Comparison of ENCODE assay signal across 9 cellular contexts in genomic region chr1:177959793-177960515, GRCh38. TPM values are rescaled to one million over a fixed set of nuclear protein-coding genes. Genes with fewer than 3 reads are reported as not detected.
DNase-seq lines count a peak whose midpoint lies in the region; ATAC-seq, FAIRE-seq and TF ChIP-seq lines count a peak whose summit lies in the region.
"Had no signal": no experiment of that assay in that cellular context is flagged by ENCODE, and none has a peak within 500 bp of the region (broad histone marks: within the 10 kb centered on the region; RNA-seq: fewer than 3 reads in every experiment).

No MANE protein-coding gene starts in this region.

- H3K36me3 Mint-ChIP-seq in T-helper 2 cell treated with Interferon-gamma antibody and Interleukin-4, amounts not matched to agents 5 μg/mL and 100 μg/mL, for 36 hours (ENCODE audit: low read depth) = no peaks in the 10 kb centered on the region

- H3K9ac ChIP-seq in fibroblast of lung (ENCODE audit: insufficient read depth, low read length) = no peak overlapping the region
- H3K9ac ChIP-seq: BLaER1 had no signal

- no peak overlapping the region for H3K4me3 Mint-ChIP-seq in T-helper 2 cell treated with Interferon-gamma antibody and Interleukin-4, amounts not matched to agents 5 μg/mL and 100 μg/mL, for 36 hours

- no peaks in the 10 kb centered on the region for H3K27me3 Mint-ChIP-seq in T-helper 2 cell treated with Interferon-gamma antibody and Interleukin-4, amounts not matched to agents 5 μg/mL and 100 μg/mL, for 36 hours (ENCODE audit: low read depth)

- DNase-seq in NCI-H146 (lab: John Stamatoyannopoulos, UW) (peak; percentile 25), NCI-H146 treated with DMSO at 0.1 percent for 48 hours (lab: John Stamatoyannopoulos, UW; ENCODE audit: unreplicated experiment) (no peak), OCI-M1 (lab: John Stamatoyannopoulos, UW) (peak; percentile 28), fibroblast of lung (ENCODE audit: low read depth in 2 of 2) (peak; percentile 35 to 65), sciatic nerve (ENCODE audit: low spot score) (no peak), GM12891 (ENCODE audit: insufficient read length, low spot score) (no peak), ascending aorta (ENCODE audit: low spot score in 2 of 2) (no peak)
- DNase-seq in T-helper 2 cell treated with Interferon-gamma antibody and Interleukin-4, amounts not matched to agents 5 μg/mL and 100 μg/mL, for 36 hours (ENCODE audit: low spot score) = no peak

- H3K27ac Mint-ChIP-seq in T-helper 2 cell treated with Interferon-gamma antibody and Interleukin-4, amounts not matched to agents 5 μg/mL and 100 μg/mL, for 36 hours = no peak overlapping the region

- TF ChIP-seq POLR2A in GM12891 (IDR thresholded peaks at IDR 0.05; ENCODE audit: low read depth, low read length) = no peak

- no peaks in the 10 kb centered on the region for H4K20me1 ChIP-seq in fibroblast of lung (ENCODE audit: control insufficient read depth, extremely low read depth, insufficient read depth, low read length)
- H4K20me1 ChIP-seq: BLaER1 had no signal

- no peak overlapping the region for H3K4me2 ChIP-seq in fibroblast of lung (ENCODE audit: extremely low read depth, insufficient read depth, low read length)
- H3K4me2 ChIP-seq: BLaER1 had no signal

- peak; percentile 47 to 62 for TF ChIP-seq CTCF in fibroblast of lung (conservative IDR thresholded peaks at IDR 0.05 in 1 of 2, IDR thresholded peaks at IDR 0.05 in 1 of 2; ENCODE audit: low read depth in 1 of 2, low read length in 2 of 2)
- TF ChIP-seq CTCF in ascending aorta (IDR thresholded peaks at IDR 0.05) = no peak

- no peak overlapping the region for H3K27ac ChIP-seq in fibroblast of lung (ENCODE audit: insufficient read depth, low read length)
- H3K27ac ChIP-seq in ascending aorta = no peak overlapping the region
- H3K27ac ChIP-seq: BLaER1 had no signal

- H3K36me3 ChIP-seq in fibroblast of lung (ENCODE audit: control insufficient read depth, insufficient read depth, low read length) (no peaks in the 10 kb centered on the region), ascending aorta (peaks cover 9 to 28% of the 10 kb centered on the region in 2 donors)
- H3K36me3 ChIP-seq: BLaER1 had no signal

- no peak for FAIRE-seq in GM12891 (lab: Jason Lieb, UNC)

- no peak overlapping the region for H2AFZ ChIP-seq in fibroblast of lung (ENCODE audit: low read length)

- peak; percentile 36 for ATAC-seq in sciatic nerve

- no peaks in the 10 kb centered on the region for H3K79me2 ChIP-seq in fibroblast of lung (ENCODE audit: control insufficient read depth, insufficient read depth, low read length)

- no peak overlapping the region for H3K4me3 ChIP-seq in fibroblast of lung (replicated peaks in 1 of 4; ENCODE audit: control extremely low read depth in 1 of 4, insufficient read depth in 1 of 4, low read depth in 3 of 4, low read length in 4 of 4)
- H3K4me3 ChIP-seq in ascending aorta = no peak overlapping the region
- H3K4me3 ChIP-seq: BLaER1 had no signal

- H3K9me3 Mint-ChIP-seq in T-helper 2 cell treated with Interferon-gamma antibody and Interleukin-4, amounts not matched to agents 5 μg/mL and 100 μg/mL, for 36 hours = no peaks in the 10 kb centered on the region

- no peaks in the 10 kb centered on the region for H3K27me3 ChIP-seq in fibroblast of lung (ENCODE audit: control insufficient read depth, insufficient read depth, low read length)
- H3K27me3 ChIP-seq in ascending aorta = no peaks in the 10 kb centered on the region
- H3K27me3 ChIP-seq: BLaER1 had no signal

- H3K9me3 ChIP-seq in fibroblast of lung (ENCODE audit: control insufficient read depth, insufficient read depth, low read depth, low read length) (no peaks in the 10 kb centered on the region), ascending aorta (no peaks in the 10 kb centered on the region)
- H3K9me3 ChIP-seq: BLaER1 had no signal

- H3K4me1 Mint-ChIP-seq in T-helper 2 cell treated with Interferon-gamma antibody and Interleukin-4, amounts not matched to agents 5 μg/mL and 100 μg/mL, for 36 hours (ENCODE audit: low read depth) = no peaks in the 10 kb centered on the region

- H3K4me1 ChIP-seq in fibroblast of lung (ENCODE audit: control insufficient read depth, extremely low read depth, insufficient read depth, low read length) (no peaks in the 10 kb centered on the region), ascending aorta (no peaks in the 10 kb centered on the region)
- H3K4me1 ChIP-seq: BLaER1 had no signal

- intact Hi-C loops in sciatic nerve (cut with DNase I) (no loop called here), ascending aorta (cut with DNase I) (no loop called here)

TF ChIP-seq in GM12891, 5 proteins besides CTCF, POLR2A, EP300 and RAD21:
- no peak for TF ChIP-seq PAX5 (IDR thresholded peaks at IDR 0.05; ENCODE audit: insufficient read depth, low read length, severe bottlenecking)
- TF ChIP-seq SPI1 (IDR thresholded peaks at IDR 0.05; ENCODE audit: low read depth, low read length) = no peak
- no peak for TF ChIP-seq POLR2AphosphoS5 (IDR thresholded peaks at IDR 0.05; ENCODE audit: low read depth, low read length)
- no peak for TF ChIP-seq POU2F2 (IDR thresholded peaks at IDR 0.05; ENCODE audit: low read depth, low read length)
- TF ChIP-seq TAF1 (IDR thresholded peaks at IDR 0.05; ENCODE audit: low read depth, low read length) = no peak
TF ChIP-seq in GM12891: peak in this region for 0.

RNA-seq across cellular contexts. Expression of gene SEC16B, which starts 9.9 kb away (rescaled TPM):
- total RNA-seq in fibroblast of lung (1.0 and 3.1 TPM in 2 replicates), sciatic nerve (4.8 TPM), ascending aorta (8.6 TPM)
- 1.8 and 2.7 TPM in 2 replicates for polyA plus RNA-seq in fibroblast of lung
- 1.7 and 2.2 TPM in 2 replicates for polyA plus RNA-seq in fibroblast of lung (2012)
- 1.7 and 4.1 TPM in 2 replicates for polyA minus RNA-seq in fibroblast of lung (ENCODE audit: low replicate concordance)
- not detected for polyA plus RNA-seq in GM12891 (2012; ENCODE audit: low read depth, missing spikeins)

Comparison
In these comparisons a context has a peak if more than half of its experiments do, and no peak if none do; other contexts are left out.
1. DNase-seq: peak in NCI-H146 (single experiment), OCI-M1 (single experiment) and fibroblast of lung (2 of 2); none in NCI-H146 treated with DMSO at 0.1 percent for 48 hours (single experiment), sciatic nerve (single experiment), T-helper 2 cell treated with Interferon-gamma antibody and Interleukin-4, amounts not matched to agents 5 μg/mL and 100 μg/mL, for 36 hours (single experiment), GM12891 (single experiment) and ascending aorta (0 of 2).
2. CTCF ChIP-seq: peak in fibroblast of lung (2 of 2); none in ascending aorta (0 of 3).